Comparison of ENCODE assay signal across 2 cellular contexts in genomic region chr4:170269950-170270349, GRCh38.
TF ChIP-seq lines count a peak whose summit lies in the region.

No MANE protein-coding gene starts in this region.

TF ChIP-seq in liver, 16 proteins besides CTCF, POLR2A, EP300 and RAD21 (continued from another document):
- TF ChIP-seq REST (IDR thresholded peaks at IDR 0.05) (peak; percentile 40), MAX (IDR thresholded peaks at IDR 0.05) (no peak), ZBTB33 (IDR thresholded peaks at IDR 0.05) (no peak), TAF1 (conservative IDR thresholded peaks at IDR 0.05) (no peak)

TF ChIP-seq in HepG2, 621 proteins besides CTCF, POLR2A, EP300 and RAD21 (continued from another document):
- no peak for TF ChIP-seq ZNF142 (CRISPR knock-in tag; IDR thresholded peaks at IDR 0.05)
- TF ChIP-seq ZBTB43 (CRISPR knock-in tag; conservative IDR thresholded peaks at IDR 0.05): no peak
- no peak for TF ChIP-seq KDM3A (CRISPR knock-in tag; IDR thresholded peaks at IDR 0.05; ENCODE audit: low read depth)
- TF ChIP-seq PREB (CRISPR knock-in tag; IDR thresholded peaks at IDR 0.05): no peak
- TF ChIP-seq TFAP4 (IDR thresholded peaks at IDR 0.05; ENCODE audit: borderline replicate concordance, low read depth): no peak
- TF ChIP-seq ZNF280D (CRISPR knock-in tag; IDR thresholded peaks at IDR 0.05): no peak
- no peak for TF ChIP-seq SIN3B (IDR thresholded peaks at IDR 0.05; ENCODE audit: low read length)
- TF ChIP-seq GATAD2A (CRISPR knock-in tag; IDR thresholded peaks at IDR 0.05): no peak
- no peak for TF ChIP-seq SRY (CRISPR knock-in tag; IDR thresholded peaks at IDR 0.05)
- TF ChIP-seq ELK4 (CRISPR knock-in tag; IDR thresholded peaks at IDR 0.05; ENCODE audit: borderline replicate concordance): no peak
- TF ChIP-seq ZNF362 (CRISPR knock-in tag; IDR thresholded peaks at IDR 0.05; ENCODE audit: borderline replicate concordance): no peak
- no peak for TF ChIP-seq HES4 (CRISPR knock-in tag; IDR thresholded peaks at IDR 0.05; ENCODE audit: borderline replicate concordance)
